In genomic region chr16:84999857-85000480, GRCh38 we compare ENCODE assay signal across 13 cellular contexts. TPM values are rescaled to one million over a fixed set of nuclear protein-coding genes. Genes with fewer than 3 reads are reported as not detected.
A peak's percentile ranks its signal among the peaks of the same experiment; 100 is the strongest.
DNase-seq lines count a peak whose midpoint lies in the region; ATAC-seq, FAIRE-seq and TF ChIP-seq lines count a peak whose summit lies in the region.
"Had no signal": no experiment of that assay in that cellular context is flagged by ENCODE, and none has a peak within 500 bp of the region (broad histone marks: within the 10 kb centered on the region; RNA-seq: fewer than 3 reads in every experiment).

No MANE protein-coding gene starts in this region.

- no peak for ATAC-seq in pancreas
- ATAC-seq: activated naive CD4-positive, alpha-beta T cell treated with anti-CD3 and anti-CD28 coated beads, Interleukin-2, amount 50 U/mL, for 72 hours had no signal

- no peaks in the 10 kb centered on the region for H3K27me3 Mint-ChIP-seq in T-helper 2 cell treated with Interferon-gamma antibody and Interleukin-4, amounts not matched to agents 5 μg/mL and 100 μg/mL, for 36 hours (ENCODE audit: low read depth)
- H3K27me3 Mint-ChIP-seq: memory B cell had no signal

- no peak overlapping the region for H3K27ac Mint-ChIP-seq in T-helper 2 cell treated with Interferon-gamma antibody and Interleukin-4, amounts not matched to agents 5 μg/mL and 100 μg/mL, for 36 hours
- H3K27ac Mint-ChIP-seq: activated naive CD4-positive, alpha-beta T cell treated with anti-CD3 and anti-CD28 coated beads, Interleukin-2, amount 50 U/mL, for 72 hours; memory B cell had no signal

- H3K36me3 ChIP-seq in adipocyte (ENCODE audit: control insufficient read depth, insufficient read depth, low read length, severe bottlenecking) = peaks cover 11% of the 10 kb centered on the region
- peaks cover 0 to 9% (median 0%) of the 10 kb centered on the region in 3 donors for H3K36me3 ChIP-seq in esophagus squamous epithelium
- no peaks in the 10 kb centered on the region for H3K36me3 ChIP-seq in pancreas
- H3K36me3 ChIP-seq in uterus = no peaks in the 10 kb centered on the region

- peak overlapping the region; percentile 11 for H3K9ac ChIP-seq in adipocyte (ENCODE audit: low read length)

- no peaks in the 10 kb centered on the region for H3K9me3 ChIP-seq in adipocyte (ENCODE audit: control insufficient read depth, low read length)
- H3K9me3 ChIP-seq in esophagus squamous epithelium = no peaks in the 10 kb centered on the region
- no peaks in the 10 kb centered on the region for H3K9me3 ChIP-seq in pancreas
- no peaks in the 10 kb centered on the region for H3K9me3 ChIP-seq in uterus

- no peak for TF ChIP-seq POLR2A in esophagus squamous epithelium (IDR thresholded peaks at IDR 0.05)
- no peak for TF ChIP-seq POLR2A in uterus (IDR thresholded peaks at IDR 0.05)

- intact Hi-C loops in esophagus squamous epithelium (cut with DNase I) (no loop called here), pancreas (cut with DNase I) (no loop called here), uterus (cut with DNase I; ENCODE audit: low total_unique reads) (no loop called here)

- H3K4me3 Mint-ChIP-seq in T-helper 2 cell treated with Interferon-gamma antibody and Interleukin-4, amounts not matched to agents 5 μg/mL and 100 μg/mL, for 36 hours = no peak overlapping the region
- H3K4me3 Mint-ChIP-seq: CD8-positive, alpha-beta memory T cell; memory B cell had no signal

- in situ Hi-C loops in GM13977 (cut with MboI; ENCODE audit: low pct_unique_long_range_greater_than_20kb, low sequenced_read_pairs, unreplicated experiment) = no loop called here

- peak overlapping the region; percentile 77 to 90 (median 82) for H3K27ac ChIP-seq in esophagus squamous epithelium
- H3K27ac ChIP-seq in pancreas = peak overlapping the region; percentile 9 to 85 (median 54)
- H3K27ac ChIP-seq in uterus = peak overlapping the region; percentile 3 to 98

- DNase-seq in adipocyte (ENCODE audit: low read depth) (no peak), esophagus squamous epithelium (lab: John Stamatoyannopoulos, UW) (no peak), pancreas (peak in 1 of 6 donors; percentile 8), uterus (no peak), GM13977 (ENCODE audit: low spot score) (no peak), dedifferentiated amniotic fluid mesenchymal stem cell (ENCODE audit: extremely low spot score) (no peak)
- DNase-seq in activated naive CD4-positive, alpha-beta T cell treated with Interleukin-2 at 50 U/mL for 16 hours = no peak
- DNase-seq in T-helper 2 cell treated with Interferon-gamma antibody and Interleukin-4, amounts not matched to agents 5 μg/mL and 100 μg/mL, for 36 hours (ENCODE audit: low spot score) = no peak
- DNase-seq: activated CD4-positive, CD25-positive, alpha-beta regulatory T cell; CD8-positive, alpha-beta memory T cell had no signal

- peaks cover 14% of the 10 kb centered on the region for H3K36me3 Mint-ChIP-seq in T-helper 2 cell treated with Interferon-gamma antibody and Interleukin-4, amounts not matched to agents 5 μg/mL and 100 μg/mL, for 36 hours (ENCODE audit: low read depth)
- H3K36me3 Mint-ChIP-seq: activated naive CD4-positive, alpha-beta T cell treated with anti-CD3 and anti-CD28 coated beads, Interleukin-2, amount 50 U/mL, for 72 hours had no signal

- peaks cover 53% of the 10 kb centered on the region for H3K4me1 ChIP-seq in adipocyte (ENCODE audit: control insufficient read depth, insufficient read depth, low read length)
- peaks cover 55 to 93% (median 85%) of the 10 kb centered on the region in 3 donors for H3K4me1 ChIP-seq in esophagus squamous epithelium
- peaks cover 35 to 69% (median 37%) of the 10 kb centered on the region in 3 donors for H3K4me1 ChIP-seq in pancreas
- peaks cover 0 to 18% of the 10 kb centered on the region in 2 donors for H3K4me1 ChIP-seq in uterus

- no peaks in the 10 kb centered on the region for H3K27me3 ChIP-seq in adipocyte (replicated peaks; ENCODE audit: control insufficient read depth, insufficient read depth, low read length)
- H3K27me3 ChIP-seq in esophagus squamous epithelium = no peaks in the 10 kb centered on the region
- H3K27me3 ChIP-seq in pancreas = no peaks in the 10 kb centered on the region
- H3K27me3 ChIP-seq in uterus = no peaks in the 10 kb centered on the region

- H3K4me1 Mint-ChIP-seq in T-helper 2 cell treated with Interferon-gamma antibody and Interleukin-4, amounts not matched to agents 5 μg/mL and 100 μg/mL, for 36 hours (ENCODE audit: low read depth) = peaks cover 22% of the 10 kb centered on the region

- no peak for FAIRE-seq in pancreas (lab: Jason Lieb, UNC)
- FAIRE-seq: colon had no signal

- H3K4me3 ChIP-seq in adipocyte (ENCODE audit: low read length) = no peak overlapping the region
- H3K4me3 ChIP-seq in esophagus squamous epithelium = no peak overlapping the region
- no peak overlapping the region for H3K4me3 ChIP-seq in pancreas
- H3K4me3 ChIP-seq in uterus = no peak overlapping the region

- H3K9me3 Mint-ChIP-seq in T-helper 2 cell treated with Interferon-gamma antibody and Interleukin-4, amounts not matched to agents 5 μg/mL and 100 μg/mL, for 36 hours = no peaks in the 10 kb centered on the region
- H3K9me3 Mint-ChIP-seq: activated naive CD4-positive, alpha-beta T cell treated with anti-CD3 and anti-CD28 coated beads, Interleukin-2, amount 50 U/mL, for 72 hours; CD8-positive, alpha-beta memory T cell; memory B cell had no signal

- TF ChIP-seq CTCF in esophagus squamous epithelium (IDR thresholded peaks at IDR 0.05) = no peak
- no peak for TF ChIP-seq CTCF in pancreas (IDR thresholded peaks at IDR 0.05)
- no peak for TF ChIP-seq CTCF in uterus (IDR thresholded peaks at IDR 0.05)
- no peak for TF ChIP-seq CTCF in GM13977 (IDR thresholded peaks at IDR 0.05; ENCODE audit: extremely low read depth, insufficient read depth, missing control alignments)

- WGBS in esophagus squamous epithelium, 2 donors = 51 to 59% methylated on average over 11 of the region's 11 CpGs
- WGBS in pancreas, 2 donors = 92 to 94% methylated on average over 11 of the region's 11 CpGs

RNA-seq across cellular contexts. Expression of gene ZDHHC7, which starts 11.4 kb away (rescaled TPM):
- total RNA-seq in esophagus squamous epithelium (10 to 100 TPM; 31.2 to 41.2 (median 38.6) TPM), pancreas (10 to 100 TPM; 10.7 to 28.8 (median 15.6) TPM), uterus (10 to 100 TPM; 16.5 to 50.2 (median 39.1) TPM)
- polyA plus RNA-seq in pancreas = 10 to 100 TPM; 17.8 to 22.7 TPM

RNA-seq across cellular contexts. Expression of gene KIAA0513, which starts 27.6 kb away (rescaled TPM):
- total RNA-seq in esophagus squamous epithelium (10 to 100 TPM in 1 of 4 donors, 1 to 10 TPM in 3; 9.0 to 11.4 (median 9.7) TPM), pancreas (10 to 100 TPM; 11.3 to 22.1 (median 17.0) TPM), uterus (10 to 100 TPM in 1 of 4 donors, 1 to 10 TPM in 3; 4.7 to 17.3 (median 9.4) TPM)
- polyA plus RNA-seq in pancreas = 1 to 10 TPM; 3.5 to 7.7 TPM
